In genomic region chr2:159015823-159016222, GRCh38 we compare ENCODE assay signal across 7 cellular contexts.
"Had no signal": no experiment of that assay in that cellular context is flagged by ENCODE, and none has a peak within 500 bp of the region (broad histone marks: within the 10 kb centered on the region; RNA-seq: fewer than 3 reads in every experiment).

No MANE protein-coding gene starts in this region.

- DNase-seq: H9, HCEC 1CT, IMR-90, Karpas-422, KBM-7 had no signal

- H3K4me3 ChIP-seq: GM23338 had no signal

- H2AFZ ChIP-seq: GM23338 had no signal

- H3K4me2 ChIP-seq: GM23338, KMS-11 had no signal

- H3K27ac Mint-ChIP-seq: GM23338, H9 had no signal

- H3K4me3 Mint-ChIP-seq: GM23338, H9 had no signal

- H3K27ac ChIP-seq: KMS-11 had no signal

- H3K9ac ChIP-seq: KMS-11 had no signal

- ATAC-seq: GM23338 had no signal
